23 cellular contexts compared by ENCODE assay signal in the genomic region with DNA sequence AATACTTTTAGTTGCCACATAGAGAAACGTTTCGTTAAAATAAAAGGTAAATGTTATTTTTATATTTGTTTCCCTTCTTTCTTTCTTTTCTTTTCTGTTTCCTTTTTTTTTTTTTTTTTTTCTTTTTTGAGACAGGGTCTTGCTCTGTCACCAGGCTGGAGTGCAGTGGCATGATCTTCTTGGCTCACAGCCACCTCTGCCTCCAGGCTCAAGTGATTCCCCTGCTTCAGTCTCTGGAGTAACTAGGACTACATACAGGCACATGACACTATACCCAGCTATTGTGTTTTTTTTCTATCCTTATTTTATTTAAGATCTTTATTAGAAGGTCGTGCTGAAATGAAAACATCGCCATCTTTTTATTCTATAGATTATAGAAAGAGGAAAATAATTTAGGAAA.
"Had no signal": no experiment of that assay in that cellular context is flagged by ENCODE, and none has a peak within 500 bp of the region (broad histone marks: within the 10 kb centered on the region; RNA-seq: fewer than 3 reads in every experiment).

No MANE protein-coding gene starts in this region.

- H3K9me3 ChIP-seq: esophagus muscularis mucosa, gastroesophageal sphincter, heart left ventricle, lower lobe of right lung, ovary, psoas muscle, sigmoid colon, stomach, tibial artery, upper lobe of left lung had no signal

- H3K27ac ChIP-seq: esophagus muscularis mucosa, foreskin keratinocyte, gastroesophageal sphincter, heart left ventricle, hepatocyte, lower lobe of right lung, ovary, psoas muscle, sigmoid colon, stomach, tibial artery, upper lobe of left lung had no signal

- H3K36me3 ChIP-seq: esophagus muscularis mucosa, gastroesophageal sphincter, heart left ventricle, lower lobe of right lung, ovary, sigmoid colon, stomach, tibial artery, upper lobe of left lung had no signal

- H3K4me3 ChIP-seq: esophagus muscularis mucosa, gastroesophageal sphincter, heart left ventricle, hepatocyte, lower lobe of right lung, ovary, psoas muscle, sigmoid colon, stomach, tibial artery, upper lobe of left lung had no signal

- H3K27me3 ChIP-seq: esophagus muscularis mucosa, foreskin keratinocyte, gastroesophageal sphincter, heart left ventricle, hepatocyte, ovary, sigmoid colon, stomach, tibial artery, upper lobe of left lung had no signal

- DNase-seq: cortex of kidney; foreskin keratinocyte; heart left ventricle; kidney glomerular epithelial cell; left colon; left ventricle myocardium superior; lower lobe of right lung; natural killer cell; occipital lobe; ovary; posterior cingulate gyrus; psoas muscle; right cardiac atrium; sigmoid colon; stimulated activated CD4-positive, alpha-beta T cell treated with anti-CD3 and anti-CD28 coated beads, Interleukin-2, amount 100 ng/mL, for 24 hours; stimulated activated CD4-positive, alpha-beta T cell treated with anti-CD3 and anti-CD28 coated beads, Interleukin-4, amount 100 ng/mL, for 24 hours; stimulated activated naive CD4-positive, alpha-beta T cell treated with Interleukin-2 at 50 U/mL for 16 hours; stomach; tibial artery; upper lobe of left lung had no signal

- H3K4me1 ChIP-seq: esophagus muscularis mucosa, foreskin keratinocyte, gastroesophageal sphincter, heart left ventricle, lower lobe of right lung, psoas muscle, sigmoid colon, stomach, tibial artery, upper lobe of left lung had no signal
